ENCODE assay signal across 2 cellular contexts in genomic region chr7:87451187-87451586, GRCh38.
TF ChIP-seq lines count a peak whose summit lies in the region.

No MANE protein-coding gene starts in this region.

TF ChIP-seq in liver, 16 proteins besides CTCF, POLR2A, EP300 and RAD21:
- TF ChIP-seq HNF4G (IDR thresholded peaks at IDR 0.05) (no peak), SP1 (IDR thresholded peaks at IDR 0.05) (no peak), FOXA1 (IDR thresholded peaks at IDR 0.05) (no peak), YY1 (IDR thresholded peaks at IDR 0.05) (no peak), FOXA2 (IDR thresholded peaks at IDR 0.05) (no peak), HNF4A (conservative IDR thresholded peaks at IDR 0.05) (peak; percentile 9 to 33), REST (IDR thresholded peaks at IDR 0.05) (no peak), JUND (IDR thresholded peaks at IDR 0.05) (peak in 1 of 2 donors; percentile 36)

TF ChIP-seq in HepG2, 621 proteins besides CTCF, POLR2A, EP300 and RAD21:
- TF ChIP-seq ASH2L (IDR thresholded peaks at IDR 0.05; ENCODE audit: insufficient read length, low read depth, low read length), result no peak
- TF ChIP-seq ZNF335 (CRISPR knock-in tag; IDR thresholded peaks at IDR 0.05), result no peak
- no peak for TF ChIP-seq WIZ (CRISPR knock-in tag; IDR thresholded peaks at IDR 0.05)
- TF ChIP-seq DZIP1 (CRISPR knock-in tag; IDR thresholded peaks at IDR 0.05), result no peak
- TF ChIP-seq ATF2 (CRISPR knock-in tag; IDR thresholded peaks at IDR 0.05), result no peak
TF ChIP-seq in HepG2: peak in this region for 0.
